Comparison of ENCODE assay signal across 18 cellular contexts in the genomic region with DNA sequence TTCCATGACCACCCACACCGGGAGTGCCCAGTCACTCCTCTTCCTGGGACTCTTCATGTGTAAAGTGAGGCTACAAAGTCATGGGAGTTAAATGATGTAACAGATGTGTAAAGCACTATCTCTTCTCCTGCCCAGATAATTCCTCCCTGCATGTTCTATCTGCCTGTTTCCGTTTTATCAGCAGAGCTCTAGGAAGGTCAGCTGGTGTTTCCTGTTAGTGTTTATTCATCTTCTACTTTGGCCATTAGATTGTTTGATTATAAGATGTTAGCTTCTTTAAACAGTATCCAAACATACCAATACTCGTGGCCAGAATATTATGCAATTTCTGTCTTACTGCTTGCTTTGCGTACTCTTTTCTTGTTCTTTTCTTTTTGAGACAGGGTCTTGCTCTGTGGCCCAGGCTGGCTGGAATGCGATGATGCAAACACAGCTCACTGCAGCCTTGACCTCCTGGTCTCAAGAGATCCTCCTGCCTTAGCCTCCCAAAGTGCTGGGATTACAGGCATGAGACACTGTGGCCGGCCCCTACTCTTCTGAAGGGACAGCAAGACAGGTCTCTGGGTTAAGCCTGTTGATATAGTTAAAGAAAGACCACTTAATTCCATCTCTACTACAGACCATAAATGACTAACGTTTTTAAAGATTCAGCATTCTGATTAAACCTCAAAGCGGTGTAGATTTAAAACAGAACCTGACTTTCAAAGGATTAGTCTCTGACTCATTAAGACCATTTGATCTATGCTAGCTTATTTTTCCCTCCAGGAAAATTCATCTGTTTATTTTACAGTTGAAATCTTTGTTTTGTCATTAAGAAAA.
DNase-seq lines count a peak whose midpoint lies in the region; ATAC-seq, FAIRE-seq and TF ChIP-seq lines count a peak whose summit lies in the region.
"Had no signal": no experiment of that assay in that cellular context is flagged by ENCODE, and none has a peak within 500 bp of the region (broad histone marks: within the 10 kb centered on the region; RNA-seq: fewer than 3 reads in every experiment).

No MANE protein-coding gene starts in this region.

- no peak overlapping the region for H3K9ac ChIP-seq in H9 (ENCODE audit: extremely low read depth, insufficient read length, low read length)
- H3K9ac ChIP-seq in fibroblast of lung (ENCODE audit: insufficient read depth, low read length), result no peak overlapping the region

- H3K56ac ChIP-seq in H9 (ENCODE audit: insufficient read length, low read depth, low read length), result no peak overlapping the region

- no peak overlapping the region for H2BK5ac ChIP-seq in H9 (ENCODE audit: insufficient read length, low read length)

- H3K4ac ChIP-seq in H9 (ENCODE audit: low read depth, low read length), result no peak overlapping the region

- no peaks in the 10 kb centered on the region for H3K79me1 ChIP-seq in H9 (ENCODE audit: insufficient read depth, low read depth, low read length, poor library complexity, severe bottlenecking)

- H3K23me2 ChIP-seq in H9 (ENCODE audit: insufficient read length, low read depth, low read length, poor library complexity, severe bottlenecking), result no peaks in the 10 kb centered on the region

- H3K9me3 ChIP-seq in H9 (ENCODE audit: control insufficient read depth, low read depth, low read length) (no peaks in the 10 kb centered on the region), fibroblast of lung (ENCODE audit: control insufficient read depth, insufficient read depth, low read depth, low read length) (no peaks in the 10 kb centered on the region)
- H3K9me3 ChIP-seq: tibial nerve had no signal

- H3K4me1 ChIP-seq in H9 (ENCODE audit: insufficient read depth, low read length) (no peaks in the 10 kb centered on the region; the same call in 1 of the 2 replicates), fibroblast of lung (ENCODE audit: control insufficient read depth, extremely low read depth, insufficient read depth, low read length) (peaks cover 2% of the 10 kb centered on the region)
- H3K4me1 ChIP-seq: tibial nerve had no signal

- TF ChIP-seq POLR2A in GM12891 (IDR thresholded peaks at IDR 0.05; ENCODE audit: low read depth, low read length), result no peak

- no peak overlapping the region for H3T11ph ChIP-seq in H9 (ENCODE audit: low read length)

- H3K4me3 Mint-ChIP-seq in H9, result no peak overlapping the region
- H3K4me3 Mint-ChIP-seq in activated T-cell treated with anti-CD3 and anti-CD28 coated beads, Interleukin-2, amount 50 U/mL, for 72 hours, result no peak overlapping the region
- H3K4me3 Mint-ChIP-seq: CD14-positive monocyte; immature natural killer cell; memory B cell; stimulated activated effector memory CD8-positive, alpha-beta T cell treated with anti-CD3 and anti-CD28 coated beads, Interleukin-12 subunit alpha, Interleukin-12 subunit beta, amount 100 ng/mL, for 72 hours; T-helper 17 cell had no signal

- H3K4me2 ChIP-seq in H9 (ENCODE audit: insufficient read depth, insufficient read length, low read length) (no peak overlapping the region), fibroblast of lung (ENCODE audit: extremely low read depth, insufficient read depth, low read length) (no peak overlapping the region)

- ATAC-seq in SK-N-SH treated with all-trans-retinoic acid at 6 μM for 48 hours (peak; percentile 77), GM21360 (IDR thresholded peaks at IDR 0.05; ENCODE audit: unreplicated experiment) (no peak)
- ATAC-seq in activated T-cell treated with anti-CD3 and anti-CD28 coated beads, Interleukin-2, amount 50 U/mL, for 72 hours (replicated peaks in 1 of 2), result no peak
- ATAC-seq: activated CD4-positive, CD25-positive, alpha-beta regulatory T cell treated with anti-CD3 and anti-CD28 coated beads, Interleukin-2, amount 50 U/mL, for 24 hours; Right ventricle myocardium inferior; stimulated activated effector memory CD8-positive, alpha-beta T cell treated with anti-CD3 and anti-CD28 coated beads, Interleukin-12 subunit alpha, Interleukin-12 subunit beta, amount 100 ng/mL, for 72 hours; T-helper 17 cell had no signal

- H3K14ac ChIP-seq in H9 (ENCODE audit: insufficient read depth, low read length), result no peak overlapping the region

- no peak overlapping the region for H4K8ac ChIP-seq in H9 (replicated peaks; ENCODE audit: insufficient read length, low read depth, low read length)

- H3K36me3 ChIP-seq in fibroblast of lung (ENCODE audit: control insufficient read depth, insufficient read depth, low read length), result no peaks in the 10 kb centered on the region

- H3K4me1 Mint-ChIP-seq in H9, result peaks cover 26 to 28% of the 10 kb centered on the region in 2 experiments
- H3K4me1 Mint-ChIP-seq in activated T-cell treated with anti-CD3 and anti-CD28 coated beads, Interleukin-2, amount 50 U/mL, for 72 hours (ENCODE audit: low read depth), result peaks cover 10% of the 10 kb centered on the region
- H3K4me1 Mint-ChIP-seq: CD14-positive monocyte; immature natural killer cell; memory B cell; stimulated activated effector memory CD8-positive, alpha-beta T cell treated with anti-CD3 and anti-CD28 coated beads, Interleukin-12 subunit alpha, Interleukin-12 subunit beta, amount 100 ng/mL, for 72 hours had no signal

- H3K27me3 ChIP-seq in H9 (ENCODE audit: insufficient read depth, low read length) (no peaks in the 10 kb centered on the region), fibroblast of lung (ENCODE audit: control insufficient read depth, insufficient read depth, low read length) (no peaks in the 10 kb centered on the region)
- H3K27me3 ChIP-seq: tibial nerve had no signal

- no peak overlapping the region for H3K23ac ChIP-seq in H9 (ENCODE audit: insufficient read length, low read depth, low read length)

- peaks cover 4% of the 10 kb centered on the region; the same call in 1 of the 2 replicates for H3K27me3 Mint-ChIP-seq in H9 (ENCODE audit: low read depth)
- H3K27me3 Mint-ChIP-seq in activated T-cell treated with anti-CD3 and anti-CD28 coated beads, Interleukin-2, amount 50 U/mL, for 72 hours (ENCODE audit: low read depth), result no peaks in the 10 kb centered on the region
- H3K27me3 Mint-ChIP-seq: memory B cell, T-helper 17 cell had no signal

- H2BK15ac ChIP-seq in H9 (ENCODE audit: low read depth, low read length), result no peak overlapping the region

- H3K9me3 Mint-ChIP-seq in H9, result no peaks in the 10 kb centered on the region; a peak in 1 of 5 replicates
- no peaks in the 10 kb centered on the region for H3K9me3 Mint-ChIP-seq in activated T-cell treated with anti-CD3 and anti-CD28 coated beads, Interleukin-2, amount 50 U/mL, for 72 hours
- H3K9me3 Mint-ChIP-seq: immature natural killer cell; memory B cell; stimulated activated effector memory CD8-positive, alpha-beta T cell treated with anti-CD3 and anti-CD28 coated beads, Interleukin-12 subunit alpha, Interleukin-12 subunit beta, amount 100 ng/mL, for 72 hours had no signal

- H2AFZ ChIP-seq in H9 (ENCODE audit: low read length) (no peak overlapping the region), fibroblast of lung (ENCODE audit: low read length) (no peak overlapping the region)

- H2BK12ac ChIP-seq in H9 (ENCODE audit: insufficient read length, low read depth, low read length), result no peak overlapping the region

- peak overlapping the region; percentile 50 to 57 (median 57); a peak in 3 of 7 replicates for H3K27ac Mint-ChIP-seq in H9
- H3K27ac Mint-ChIP-seq in activated T-cell treated with anti-CD3 and anti-CD28 coated beads, Interleukin-2, amount 50 U/mL, for 72 hours, result no peak overlapping the region
- H3K27ac Mint-ChIP-seq: CD14-positive monocyte; immature natural killer cell; memory B cell; stimulated activated effector memory CD8-positive, alpha-beta T cell treated with anti-CD3 and anti-CD28 coated beads, Interleukin-12 subunit alpha, Interleukin-12 subunit beta, amount 100 ng/mL, for 72 hours; T-helper 17 cell had no signal

- no peak overlapping the region for H3K18ac ChIP-seq in H9 (ENCODE audit: insufficient read length, low read depth, low read length)

- H3K79me2 ChIP-seq in H9 (ENCODE audit: insufficient read depth, low read length), result no peaks in the 10 kb centered on the region
- no peaks in the 10 kb centered on the region for H3K79me2 ChIP-seq in fibroblast of lung (ENCODE audit: control insufficient read depth, insufficient read depth, low read length)

- DNase-seq in H9 (no peak), fibroblast of lung (ENCODE audit: low read depth in 2 of 2) (peak; percentile 26 to 60), non-pigmented ciliary epithelial cell (ENCODE audit: low read depth) (peak; percentile 24), GM12891 (ENCODE audit: insufficient read length, low spot score) (no peak), cerebellar cortex (ENCODE audit: low spot score) (no peak)
- no peak for DNase-seq in activated T-cell treated with anti-CD3 and anti-CD28 coated beads, Interleukin-2, amount 50 U/mL, for 72 hours
- DNase-seq: immature natural killer cell, nucleus accumbens, T-helper 17 cell had no signal

- no peak overlapping the region for H3K27ac ChIP-seq in H9 (ENCODE audit: insufficient read length, low read depth, low read length)
- H3K27ac ChIP-seq in fibroblast of lung (ENCODE audit: insufficient read depth, low read length), result peak overlapping the region; percentile 8
- H3K27ac ChIP-seq: tibial nerve had no signal

- H2AK5ac ChIP-seq in H9 (ENCODE audit: insufficient read length, low read length), result no peak overlapping the region

- no CpG with 5 or more reads among the region's 8 CpGs for WGBS in H9 (ENCODE audit: extremely low coverage, insufficient read length, low lambda C conversion rate)

- no peak for FAIRE-seq in GM12891 (lab: Jason Lieb, UNC)
- FAIRE-seq: bronchial epithelial cell had no signal

- no peak overlapping the region for H2BK20ac ChIP-seq in H9 (ENCODE audit: low read depth, low read length, poor library complexity, severe bottlenecking)

- H4K20me1 ChIP-seq in H9 (ENCODE audit: control insufficient read depth, insufficient read depth, insufficient read length) (no peaks in the 10 kb centered on the region), fibroblast of lung (ENCODE audit: control insufficient read depth, extremely low read depth, insufficient read depth, low read length) (no peaks in the 10 kb centered on the region)

- H3K36me3 Mint-ChIP-seq in H9 (ENCODE audit: insufficient read depth in 1 of 3, low read depth in 3 of 3), result peaks cover 7 to 21% (median 10%) of the 10 kb centered on the region in 3 experiments; a peak in 6 of 7 replicates
- H3K36me3 Mint-ChIP-seq in activated T-cell treated with anti-CD3 and anti-CD28 coated beads, Interleukin-2, amount 50 U/mL, for 72 hours (ENCODE audit: insufficient read depth in 2 of 2), result peaks cover 2 to 7% of the 10 kb centered on the region in 2 donors
- H3K36me3 Mint-ChIP-seq: immature natural killer cell, memory B cell had no signal

- no peak overlapping the region for H2BK120ac ChIP-seq in H9 (ENCODE audit: low read depth, low read length, poor library complexity, severe bottlenecking)

- no peak overlapping the region for H3K4me3 ChIP-seq in fibroblast of lung (replicated peaks in 1 of 4; ENCODE audit: control extremely low read depth in 1 of 4, insufficient read depth in 1 of 4, low read depth in 3 of 4, low read length in 4 of 4)
- H3K4me3 ChIP-seq: tibial nerve had no signal

- TF ChIP-seq CTCF in H9 (conservative IDR thresholded peaks at IDR 0.05) (no peak), fibroblast of lung (conservative IDR thresholded peaks at IDR 0.05 in 1 of 2, IDR thresholded peaks at IDR 0.05 in 1 of 2; ENCODE audit: low read depth in 1 of 2, low read length in 2 of 2) (no peak)

- no peak overlapping the region for H4K5ac ChIP-seq in H9 (ENCODE audit: insufficient read length, low read depth, low read length)

- no peak overlapping the region for H4K91ac ChIP-seq in H9 (ENCODE audit: insufficient read length, low read depth, low read length)

Comparison
In these comparisons a context has a peak if more than half of its experiments do, and no peak if none do; other contexts are left out.
1. DNase-seq: peak in fibroblast of lung (2 of 2) and non-pigmented ciliary epithelial cell (single experiment); none in H9 (single experiment), activated T-cell treated with anti-CD3 and anti-CD28 coated beads, Interleukin-2, amount 50 U/mL, for 72 hours (0 of 2), GM12891 (single experiment) and cerebellar cortex (single experiment).